ENCODE assay signal across 9 cellular contexts in genomic region chr14:88005050-88005481, GRCh38. TPM values are rescaled to one million over a fixed set of nuclear protein-coding genes. Genes with fewer than 3 reads are reported as not detected.
DNase-seq lines count a peak whose midpoint lies in the region; ATAC-seq, FAIRE-seq and TF ChIP-seq lines count a peak whose summit lies in the region.
"Had no signal": no experiment of that assay in that cellular context is flagged by ENCODE, and none has a peak within 500 bp of the region (broad histone marks: within the 10 kb centered on the region; RNA-seq: fewer than 3 reads in every experiment).

TSS of gene GPR65 (plus strand) at chr14:88005135. CDS start at chr14:88010848, 5,713 bp downstream.

- DNase-seq in GM06990 (ENCODE audit: extremely low read depth, insufficient read length) (peak; percentile 67), activated T-helper 1 cell treated with Interleukin-2 at 50 U/mL for 16 hours (ENCODE audit: low read depth) (peak; percentile 12), psoas muscle (no peak), WTC11 (ENCODE audit: low spot score) (no peak), NCI-H446 (lab: John Stamatoyannopoulos, UW) (no peak), urothelium cell line (ENCODE audit: low spot score) (no peak)

- TF ChIP-seq CTCF in GM06990 (IDR thresholded peaks at IDR 0.05; ENCODE audit: insufficient read depth, low read length, poor library complexity, severe bottlenecking) (no peak), psoas muscle (IDR thresholded peaks at IDR 0.05) (no peak), WTC11 (IDR thresholded peaks at IDR 0.05) (no peak)

- H3K4me3 Mint-ChIP-seq in WTC11: no peak within 1 kb of the TSS

- no peaks in the 10 kb centered on the region for H3K36me3 Mint-ChIP-seq in WTC11

- H3K27me3 Mint-ChIP-seq in WTC11 (ENCODE audit: low read depth): no peaks in the 10 kb centered on the region

- H3K4me1 ChIP-seq in psoas muscle: no peaks in the 10 kb centered on the region

- POLR2A ChIA-PET in WTC11 (lab: Charles Lee): no interaction called here

- ATAC-seq in GM19455 (IDR thresholded peaks at IDR 0.05; ENCODE audit: unreplicated experiment) (peak; percentile 70), HG03460 (IDR thresholded peaks at IDR 0.05; ENCODE audit: unreplicated experiment) (peak; percentile 68), psoas muscle (no peak), WTC11 (no peak)

- H3K36me3 ChIP-seq in GM06990 (ENCODE audit: control insufficient read depth, insufficient read depth, low read length): no peaks in the 10 kb centered on the region
- no peaks in the 10 kb centered on the region for H3K36me3 ChIP-seq in psoas muscle (ENCODE audit: insufficient read depth in 1 of 2, low read depth in 1 of 2)

- peaks cover 8% of the 10 kb centered on the region for H3K4me1 Mint-ChIP-seq in WTC11

- no peak for FAIRE-seq in urothelium cell line (lab: Jason Lieb, UNC)
- FAIRE-seq: keratinocyte had no signal

- H3K4me3 ChIP-seq in GM06990 (replicated peaks; ENCODE audit: low read depth, low read length) (peak within 1 kb of the TSS; percentile 62), psoas muscle (peak within 1 kb of the TSS; percentile 35)

- H3K27ac Mint-ChIP-seq in WTC11: no peak within 1 kb of the TSS

- no peaks in the 10 kb centered on the region for H3K9me3 ChIP-seq in psoas muscle

- no peaks in the 10 kb centered on the region for H3K9me3 Mint-ChIP-seq in WTC11

- H3K27ac ChIP-seq in psoas muscle: no peak within 1 kb of the TSS

- WGBS in psoas muscle, 3 donors: 48 to 63% (median 60%) methylated on average over 3 of the region's 3 CpGs

- intact Hi-C loops in psoas muscle (cut with DNase I): no loop called here

- H3K27me3 ChIP-seq in GM06990 (replicated peaks; ENCODE audit: control insufficient read depth, insufficient read depth, low read length) (no peaks in the 10 kb centered on the region), psoas muscle (ENCODE audit: insufficient read depth in 3 of 3, low read length in 2 of 3) (peaks cover 0 to 3% (median 0%) of the 10 kb centered on the region in 3 donors)

- CTCF ChIA-PET in WTC11 (lab: Charles Lee): no interaction called here

TF ChIP-seq in WTC11, 78 proteins besides CTCF, POLR2A, EP300 and RAD21:
- TF ChIP-seq ATF2 (CRISPR knock-in tag; IDR thresholded peaks at IDR 0.05; ENCODE audit: borderline replicate concordance, low read depth): no peak
- TF ChIP-seq NFYB (CRISPR knock-in tag; conservative IDR thresholded peaks at IDR 0.05; ENCODE audit: low read depth): no peak
- TF ChIP-seq ZBTB43 (CRISPR knock-in tag; IDR thresholded peaks at IDR 0.05): no peak
- no peak for TF ChIP-seq ZNF317 (CRISPR knock-in tag; IDR thresholded peaks at IDR 0.05; ENCODE audit: borderline replicate concordance, low read depth)
- no peak for TF ChIP-seq FOXK1 (CRISPR knock-in tag; IDR thresholded peaks at IDR 0.05)
- no peak for TF ChIP-seq ELF4 (CRISPR knock-in tag; IDR thresholded peaks at IDR 0.05; ENCODE audit: low read depth)
- no peak for TF ChIP-seq NFE2L1 (CRISPR knock-in tag; IDR thresholded peaks at IDR 0.05)
- TF ChIP-seq E2F5 (CRISPR knock-in tag; IDR thresholded peaks at IDR 0.05): no peak
- no peak for TF ChIP-seq ATF6 (CRISPR knock-in tag; IDR thresholded peaks at IDR 0.05)
- no peak for TF ChIP-seq SMAD4 (CRISPR knock-in tag; IDR thresholded peaks at IDR 0.05)
- no peak for TF ChIP-seq ZNF121 (CRISPR knock-in tag; IDR thresholded peaks at IDR 0.05)
- TF ChIP-seq KAT7 (CRISPR knock-in tag; IDR thresholded peaks at IDR 0.05; ENCODE audit: borderline replicate concordance): no peak
- TF ChIP-seq TEAD1 (CRISPR knock-in tag; IDR thresholded peaks at IDR 0.05): no peak
- TF ChIP-seq MYBL2 (CRISPR knock-in tag; IDR thresholded peaks at IDR 0.05): no peak
- no peak for TF ChIP-seq ERG (CRISPR knock-in tag; IDR thresholded peaks at IDR 0.05)
- TF ChIP-seq JAZF1 (CRISPR knock-in tag; IDR thresholded peaks at IDR 0.05): no peak

RNA-seq across cellular contexts. Expression of gene GPR65, which starts in this region (rescaled TPM):
- total RNA-seq in psoas muscle (under 1 TPM; 0.24 to 0.34 (median 0.29) TPM), WTC11 (2021) (not detected in 3 replicates)
- under 1 TPM; 0.06 to 0.18 (median 0.10) TPM for polyA plus RNA-seq in psoas muscle
- polyA plus RNA-seq: keratinocyte had no signal

Comparison
In these comparisons a context has a peak if more than half of its experiments do, and no peak if none do; other contexts are left out.
1. DNase-seq: peak in GM06990 (single experiment) and activated T-helper 1 cell treated with Interleukin-2 at 50 U/mL for 16 hours (single experiment); none in psoas muscle (0 of 2), WTC11 (single experiment), NCI-H446 (0 of 2) and urothelium cell line (single experiment).
2. ATAC-seq: peak in GM19455 (single experiment) and HG03460 (single experiment); none in psoas muscle (0 of 4) and WTC11 (single experiment).